26 cellular contexts compared by ENCODE assay signal in genomic region chr5:58450811-58451629, GRCh38. TPM values are rescaled to one million over a fixed set of nuclear protein-coding genes. Genes with fewer than 3 reads are reported as not detected.
DNase-seq lines count a peak whose midpoint lies in the region.
"Had no signal": no experiment of that assay in that cellular context is flagged by ENCODE, and none has a peak within 500 bp of the region (broad histone marks: within the 10 kb centered on the region; RNA-seq: fewer than 3 reads in every experiment).

No MANE protein-coding gene starts in this region.

- WGBS in trophoblast cell (ENCODE audit: extremely low coverage, insufficient coverage, insufficient read length) = no CpG with 5 or more reads among the region's 10 CpGs

- peak overlapping the region; percentile 23 for H3K18ac ChIP-seq in trophoblast cell (ENCODE audit: low read length)

- no peak overlapping the region for H2BK12ac ChIP-seq in trophoblast cell (ENCODE audit: low read length)

- H3K9me3 ChIP-seq in trophoblast cell (ENCODE audit: insufficient read depth, low read depth, low read length) = peaks cover 6% of the 10 kb centered on the region
- H3K9me3 ChIP-seq: tibial nerve had no signal

- H3K4ac ChIP-seq in trophoblast cell (ENCODE audit: low read depth, low read length) = no peak overlapping the region

- no peak overlapping the region for H2BK5ac ChIP-seq in trophoblast cell (ENCODE audit: low read depth, low read length, poor library complexity)

- H3K27me3 ChIP-seq in trophoblast cell (ENCODE audit: insufficient read depth, low read length) = no peaks in the 10 kb centered on the region
- H3K27me3 ChIP-seq: dorsolateral prefrontal cortex, neural progenitor cell, spleen, tibial nerve had no signal

- no peak overlapping the region for H3K4me2 ChIP-seq in trophoblast cell (ENCODE audit: low read length)
- H3K4me2 ChIP-seq: neural progenitor cell had no signal

- H3K9ac ChIP-seq in trophoblast cell (ENCODE audit: low read length) = no peak overlapping the region
- H3K9ac ChIP-seq: neural progenitor cell had no signal

- no peaks in the 10 kb centered on the region for H3K79me2 ChIP-seq in trophoblast cell (ENCODE audit: control insufficient read depth, insufficient read depth, low read length, poor library complexity)

- DNase-seq in Daoy (ENCODE audit: low read depth) (peak; percentile 45), NOMO-1 treated with DMSO at 0.1 percent for 48 hours (lab: John Stamatoyannopoulos, UW; ENCODE audit: unreplicated experiment) (peak; percentile 77), fibroblast of peridontal ligament (ENCODE audit: extremely low read depth) (peak; percentile 38), trophoblast cell (peak in 1 of 2 donors; percentile 59), posterior vena cava (ENCODE audit: low spot score) (no peak), inferior parietal cortex (ENCODE audit: extremely low spot score) (no peak)
- DNase-seq in activated effector memory CD4-positive, alpha-beta T cell treated with anti-CD3 and anti-CD28 coated beads, Interleukin-2, amount 50 U/mL, for 16 hours = no peak
- DNase-seq: activated CD8-positive, alpha-beta memory T cell treated with anti-CD3 and anti-CD28 coated beads, Interleukin-2, amount 50 U/mL, for 48 hours; central memory CD4-positive, alpha-beta T cell; dorsolateral prefrontal cortex; H9; Kasumi-1; midbrain; NCI-H1417; NCI-H69; PC-3; spleen; stimulated activated CD4-positive, alpha-beta T cell treated with anti-CD3 and anti-CD28 coated beads, Interleukin-4, amount 100 ng/mL, for 4 hours; stimulated activated naive CD8-positive, alpha-beta T cell treated with anti-CD3 and anti-CD28 coated beads, Interleukin-15, amount 100 ng/mL, for 72 hours; WERI-Rb-1 had no signal

- intact Hi-C loops in posterior vena cava (cut with DNase I) = no loop called here

- no peak overlapping the region for H4K91ac ChIP-seq in trophoblast cell (ENCODE audit: low read depth, low read length)

- no peak overlapping the region for H3K14ac ChIP-seq in trophoblast cell (ENCODE audit: low read length)

- peaks cover 11 to 25% of the 10 kb centered on the region in 2 experiments for H3K36me3 ChIP-seq in trophoblast cell (ENCODE audit: control insufficient read depth in 1 of 2, insufficient read depth in 2 of 2, low read length in 2 of 2)
- H3K36me3 ChIP-seq: neural progenitor cell had no signal

- no peak overlapping the region for H4K8ac ChIP-seq in trophoblast cell (ENCODE audit: low read depth, low read length)

- no peak overlapping the region for H4K12ac ChIP-seq in trophoblast cell (ENCODE audit: low read depth, low read length)

- no peak overlapping the region for H3K23ac ChIP-seq in trophoblast cell (ENCODE audit: low read length)

- no peak overlapping the region for H2BK120ac ChIP-seq in trophoblast cell (ENCODE audit: insufficient read depth, low read length, poor library complexity)

- no peaks in the 10 kb centered on the region for H3K79me1 ChIP-seq in trophoblast cell (ENCODE audit: low read length)

- H2AFZ ChIP-seq in trophoblast cell (ENCODE audit: insufficient read depth, low read length, poor library complexity) = no peak overlapping the region
- H2AFZ ChIP-seq: neural progenitor cell had no signal

- H3K4me1 ChIP-seq in trophoblast cell (ENCODE audit: control insufficient read depth in 1 of 2, insufficient read depth in 2 of 2, low read length in 2 of 2) = peaks cover 2 to 6% of the 10 kb centered on the region in 2 experiments
- H3K4me1 ChIP-seq: neural progenitor cell, spleen had no signal

- H3K4me3 ChIP-seq in trophoblast cell (ENCODE audit: low read depth, low read length) = no peak overlapping the region
- H3K4me3 ChIP-seq: dorsolateral prefrontal cortex, neural progenitor cell, spleen, tibial nerve had no signal

- H2AK5ac ChIP-seq in trophoblast cell (ENCODE audit: low read length) = no peak overlapping the region

- no peak overlapping the region for H3K27ac ChIP-seq in trophoblast cell (ENCODE audit: low read depth, low read length)
- H3K27ac ChIP-seq: neural progenitor cell, tibial nerve, WERI-Rb-1 had no signal

RNA-seq across cellular contexts. Expression of gene PLK2, which starts 8.9 kb away (rescaled TPM):
- 871 and 986 TPM in 2 replicates for total RNA-seq in Daoy (2014; rRNA removed; shearing (Covaris generic))
- 132 and 133 TPM in 2 replicates for polyA plus RNA-seq in trophoblast cell (2013)
- total RNA-seq in posterior vena cava = 10 to 100 TPM; 23.8 to 28.0 TPM

RNA-seq across cellular contexts. Expression of gene GAPT, which starts 40.2 kb away (rescaled TPM):
- not detected in 2 replicates for total RNA-seq in Daoy (2014; rRNA removed; shearing (Covaris generic))
- polyA plus RNA-seq in trophoblast cell (2013) = not detected in 2 replicates
- total RNA-seq in posterior vena cava = 1 to 10 TPM; 1.3 to 2.5 TPM
- total RNA-seq: glomerular endothelial cell; H9; PC-3; pulmonary artery endothelial cell; SK-MEL-5; T-helper 2 cell treated with Interferon-gamma antibody and Interleukin-4, amounts not matched to agents 100 ng/mL and 5 ng/mL, for 36 hours had no signal

Comparison
In these comparisons a context has a peak if more than half of its experiments do, and no peak if none do; other contexts are left out.
1. DNase-seq: peak in Daoy (single experiment), NOMO-1 treated with DMSO at 0.1 percent for 48 hours (single experiment) and fibroblast of peridontal ligament (single experiment); none in posterior vena cava (single experiment), activated effector memory CD4-positive, alpha-beta T cell treated with anti-CD3 and anti-CD28 coated beads, Interleukin-2, amount 50 U/mL, for 16 hours (single experiment) and inferior parietal cortex (single experiment).
2. RNA of gene PLK2, which starts 8.9 kb away (total RNA-seq): 871 to 986 TPM in Daoy; 23.8 to 28.0 TPM in posterior vena cava; every median in the first group is over 10 times any median in the second.